Comparison of ENCODE assay signal across 8 cellular contexts in the genomic region with DNA sequence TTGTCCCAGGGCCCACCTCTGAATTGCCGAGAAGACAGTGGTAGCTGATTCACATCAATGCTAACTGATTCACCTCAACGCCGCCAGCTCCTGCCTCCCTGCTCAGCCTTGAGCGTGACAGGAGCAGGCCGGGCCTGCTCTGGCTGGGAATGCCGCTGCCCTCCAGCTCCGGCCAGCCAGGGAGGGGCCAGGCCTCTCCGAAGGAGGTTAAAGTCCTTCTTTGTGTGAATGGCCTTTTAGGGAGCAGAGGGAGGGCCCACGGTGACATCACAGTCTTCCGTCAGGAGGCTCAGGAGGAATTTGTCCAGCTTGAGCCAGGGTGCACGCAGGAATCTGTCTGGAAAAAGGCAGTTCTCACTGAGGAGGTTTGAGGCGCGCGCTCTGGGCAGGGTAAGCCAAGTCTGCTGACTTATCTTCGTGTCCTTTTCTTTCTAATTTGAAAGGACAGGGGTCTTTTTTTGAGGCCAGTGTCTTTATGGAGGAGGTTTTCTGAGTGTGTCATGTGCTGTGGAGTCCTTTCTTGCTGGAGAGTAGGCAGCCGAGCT.
A peak's percentile ranks its signal among the peaks of the same experiment; 100 is the strongest.
DNase-seq lines count a peak whose midpoint lies in the region; ATAC-seq lines count a peak whose summit lies in the region.

No MANE protein-coding gene starts in this region.

- H3K9me3 Mint-ChIP-seq in activated T-cell treated with anti-CD3 and anti-CD28 coated beads, Interleukin-2, amount 50 U/mL, for 72 hours = no peaks in the 10 kb centered on the region

- no peak for ATAC-seq in activated T-cell treated with anti-CD3 and anti-CD28 coated beads, Interleukin-2, amount 50 U/mL, for 72 hours (replicated peaks in 1 of 2)
- no peak for ATAC-seq in GM21737 (IDR thresholded peaks at IDR 0.05; ENCODE audit: unreplicated experiment)

- H3K4me3 ChIP-seq in ectodermal cell (ENCODE audit: insufficient read depth, low read depth, low read length) = no peak overlapping the region
- H3K4me3 ChIP-seq in mesodermal cell (ENCODE audit: extremely low read depth, insufficient read depth, low read length, poor library complexity, severe bottlenecking) = peak overlapping the region; percentile 41

- peak overlapping the region; percentile 25 for H3K27ac Mint-ChIP-seq in activated T-cell treated with anti-CD3 and anti-CD28 coated beads, Interleukin-2, amount 50 U/mL, for 72 hours

- DNase-seq in activated T-cell treated with anti-CD3 and anti-CD28 coated beads, Interleukin-2, amount 50 U/mL, for 72 hours = no peak
- DNase-seq in activated T-cell treated with anti-CD3 and anti-CD28 coated beads, Interleukin-2, amount 50 U/mL, for 1 hour = no peak
- peak; percentile 87 for DNase-seq in ureter (ENCODE audit: low spot score)
- DNase-seq in activated CD8-positive, alpha-beta memory T cell treated with anti-CD3 and anti-CD28 coated beads, Interleukin-2, amount 50 U/mL, for 48 hours = no peak
- no peak for DNase-seq in activated naive CD4-positive, alpha-beta T cell treated with Interleukin-2 at 50 U/mL for 16 hours

- peak overlapping the region in 1 of 2 donors; percentile 27 for H3K4me3 Mint-ChIP-seq in activated T-cell treated with anti-CD3 and anti-CD28 coated beads, Interleukin-2, amount 50 U/mL, for 72 hours

- H3K4me1 ChIP-seq in ectodermal cell (ENCODE audit: control insufficient read depth, insufficient read depth, low read length) (peaks cover 43% of the 10 kb centered on the region), mesodermal cell (ENCODE audit: control insufficient read depth, insufficient read depth, low read length, poor library complexity, severe bottlenecking) (peaks cover 68% of the 10 kb centered on the region)

- 28 to 30% methylated on average over 16 of the region's 16 CpGs for WGBS in ectodermal cell, 2 experiments
- 20 to 27% methylated on average over 12 to 14 of the region's 16 CpGs for WGBS in mesodermal cell (ENCODE audit: insufficient coverage in 2 of 2), 2 experiments

- peaks cover 49% of the 10 kb centered on the region for H3K4me1 Mint-ChIP-seq in activated T-cell treated with anti-CD3 and anti-CD28 coated beads, Interleukin-2, amount 50 U/mL, for 72 hours (ENCODE audit: low read depth)

- H3K27me3 Mint-ChIP-seq in activated T-cell treated with anti-CD3 and anti-CD28 coated beads, Interleukin-2, amount 50 U/mL, for 72 hours (ENCODE audit: low read depth) = no peaks in the 10 kb centered on the region

- H3K36me3 Mint-ChIP-seq in activated T-cell treated with anti-CD3 and anti-CD28 coated beads, Interleukin-2, amount 50 U/mL, for 72 hours (ENCODE audit: insufficient read depth in 2 of 2) = peaks cover 0 to 1% of the 10 kb centered on the region in 2 donors

- H3K9me3 ChIP-seq in ectodermal cell (ENCODE audit: control insufficient read depth, low read length) (no peaks in the 10 kb centered on the region), mesodermal cell (ENCODE audit: control insufficient read depth, low read length) (no peaks in the 10 kb centered on the region)

- H3K27me3 ChIP-seq in ectodermal cell (ENCODE audit: control insufficient read depth, insufficient read depth, low read length, poor library complexity, severe bottlenecking) = no peaks in the 10 kb centered on the region

- peak overlapping the region; percentile 38 for H3K27ac ChIP-seq in ectodermal cell (ENCODE audit: insufficient read depth, low read depth, low read length, poor library complexity, severe bottlenecking)
- H3K27ac ChIP-seq in mesodermal cell (ENCODE audit: low read depth, low read length, severe bottlenecking) = peak overlapping the region; percentile 98

- no peaks in the 10 kb centered on the region for H3K36me3 ChIP-seq in ectodermal cell (ENCODE audit: control insufficient read depth, insufficient read depth, low read length)
- H3K36me3 ChIP-seq in mesodermal cell (ENCODE audit: control insufficient read depth, insufficient read depth, low read length) = peaks cover 13% of the 10 kb centered on the region
